Comparison of ENCODE assay signal across 28 cellular contexts in the genomic region with DNA sequence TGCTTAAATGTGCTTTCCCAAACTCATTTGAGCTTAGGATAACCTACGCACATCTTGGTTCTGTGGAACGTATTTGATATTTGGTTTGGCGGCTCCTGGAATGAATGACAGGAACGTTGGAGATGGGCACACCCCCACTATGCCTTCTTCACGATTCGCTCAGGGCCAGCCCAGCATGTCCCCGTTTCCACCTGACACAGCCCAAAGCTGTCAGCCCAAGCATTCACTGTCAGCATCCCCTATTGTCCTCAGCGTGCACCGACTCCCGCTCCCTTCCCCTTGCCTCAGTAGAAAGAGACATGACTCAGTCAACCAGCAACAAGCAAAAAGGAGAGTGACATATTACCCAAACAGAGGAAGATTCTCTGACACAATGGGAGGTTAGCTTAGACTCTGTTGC.
"Had no signal": no experiment of that assay in that cellular context is flagged by ENCODE, and none has a peak within 500 bp of the region (broad histone marks: within the 10 kb centered on the region; RNA-seq: fewer than 3 reads in every experiment).

No MANE protein-coding gene starts in this region.

- ATAC-seq: activated CD8-positive, alpha-beta T cell treated with anti-CD3 and anti-CD28 coated beads for 36 hours; activated naive CD8-positive, alpha-beta T cell treated with anti-CD3 and anti-CD28 coated beads, Interleukin-2, amount 50 U/mL, for 24 hours; activated T-cell treated with anti-CD3 and anti-CD28 coated beads, Interleukin-2, amount 50 U/mL, for 4 hours; activated T-cell treated with anti-CD3 and anti-CD28 coated beads, Interleukin-2, amount 50 U/mL, for 72 hours; activated T-helper 17 cell treated with anti-CD3 and anti-CD28 coated beads, Interleukin-2, amount 50 U/mL, for 72 hours; body of pancreas had no signal

- DNase-seq: activated B cell treated with CpG ODN at 0.5 μM for 24 hours; activated CD4-positive, alpha-beta memory T cell treated with anti-CD3 and anti-CD28 coated beads for 36 hours; activated CD4-positive, alpha-beta T cell treated with anti-CD3 and anti-CD28 coated beads for 4 hours; activated CD4-positive, alpha-beta T cell treated with anti-CD3 and anti-CD28 coated beads, Interleukin-2, amount 10 ng/mL, durations not matched to agents 24 days and 14 days; activated CD4-positive, alpha-beta T cell treated with anti-CD3 and anti-CD28 coated beads, Interleukin-2, amount 50 U/mL, for 1 hour; activated CD4-positive, alpha-beta T cell treated with anti-CD3 and anti-CD28 coated beads, Interleukin-2, amount 50 U/mL, for 4 hours; activated CD4-positive, CD25-positive, alpha-beta regulatory T cell treated with anti-CD3 and anti-CD28 coated beads, Interleukin-2, amount 50 U/mL, for 72 hours; activated CD8-positive, alpha-beta memory T cell treated with anti-CD3 and anti-CD28 coated beads, Interleukin-2, amount 50 U/mL, for 4 hours; activated CD8-positive, alpha-beta T cell treated with anti-CD3 and anti-CD28 coated beads for 36 hours; activated gamma-delta T cell; activated naive CD4-positive, alpha-beta T cell treated with anti-CD3 and anti-CD28 coated beads, Interleukin-2, amount 10 ng/mL, durations not matched to agents 7 days and 5 days; activated naive CD4-positive, alpha-beta T cell treated with Interleukin-2 at 50 U/mL for 16 hours; activated naive CD8-positive, alpha-beta T cell treated with anti-CD3 and anti-CD28 coated beads, Interleukin-2, amount 10 ng/mL, durations not matched to agents 7 days and 5 days; activated naive CD8-positive, alpha-beta T cell treated with anti-CD3 and anti-CD28 coated beads, Interleukin-2, amount 50 U/mL, for 24 hours; activated T-cell treated with anti-CD3 and anti-CD28 coated beads for 4 hours; activated T-cell treated with anti-CD3 and anti-CD28 coated beads, Interleukin-2, amount 50 U/mL, for 1 hour; activated T-cell treated with anti-CD3 and anti-CD28 coated beads, Interleukin-2, amount 50 U/mL, for 4 hours; activated T-cell treated with anti-CD3 and anti-CD28 coated beads, Interleukin-2, amount 50 U/mL, for 72 hours; amygdala; body of pancreas; brain microvascular endothelial cell; cerebellar nuclear complex; T-helper 1 cell; T-helper 2 cell; T-helper 9 cell had no signal

- H3K27ac ChIP-seq: body of pancreas, brain microvascular endothelial cell, breast epithelium, VCaP had no signal
